25 cellular contexts compared by ENCODE assay signal in genomic region chr5:106639488-106639887, GRCh38.
DNase-seq lines count a peak whose midpoint lies in the region; ATAC-seq, FAIRE-seq and TF ChIP-seq lines count a peak whose summit lies in the region.
"Had no signal": no experiment of that assay in that cellular context is flagged by ENCODE, and none has a peak within 500 bp of the region (broad histone marks: within the 10 kb centered on the region; RNA-seq: fewer than 3 reads in every experiment).

No MANE protein-coding gene starts in this region.

- H3K4me3 ChIP-seq in A549 (no peak overlapping the region), GM23248 (no peak overlapping the region), OCI-LY7 (ENCODE audit: low read depth, low read length, poor library complexity, severe bottlenecking) (no peak overlapping the region)
- H3K4me3 ChIP-seq: HAP-1, SJCRH30 had no signal

- H3K9me2 ChIP-seq in GM23248 (ENCODE audit: insufficient read depth) (no peaks in the 10 kb centered on the region), OCI-LY7 (ENCODE audit: insufficient read depth, low read length) (no peaks in the 10 kb centered on the region)

- ATAC-seq in A549 (no peak), GM21723 (IDR thresholded peaks at IDR 0.05; ENCODE audit: unreplicated experiment) (no peak), GM21447 (IDR thresholded peaks at IDR 0.05; ENCODE audit: unreplicated experiment) (no peak)
- ATAC-seq: CD8-positive, alpha-beta T cell; Right ventricle myocardium inferior; T-cell had no signal

- BruUV-seq in OCI-LY7 (replicated peaks; lab: Mats Ljungman, UMichigan), result no TSS peak

- no peak for FAIRE-seq in A549 (lab: Jason Lieb, UNC)
- FAIRE-seq: GM12892, GM19239 had no signal

- in situ Hi-C loops in GM23248 (cut with MboI), result no loop called here

- H3K27me3 ChIP-seq in GM23248 (replicated peaks; ENCODE audit: insufficient read depth), result no peaks in the 10 kb centered on the region
- H3K27me3 ChIP-seq: SJCRH30 had no signal

- H3K79me2 ChIP-seq in GM23248 (ENCODE audit: insufficient read depth), result no peaks in the 10 kb centered on the region
- H3K79me2 ChIP-seq in OCI-LY7 (ENCODE audit: insufficient read depth, low read depth, low read length), result no peaks in the 10 kb centered on the region

- H4K20me1 ChIP-seq in GM23248 (ENCODE audit: insufficient read depth) (no peaks in the 10 kb centered on the region), OCI-LY7 (ENCODE audit: insufficient read depth, low read length) (no peaks in the 10 kb centered on the region)

- H3K9ac ChIP-seq in GM23248, result no peak overlapping the region

- DNase-seq in A549 (ENCODE audit: low read depth in 1 of 2, low spot score in 1 of 2) (peak in 1 of 2 experiments; percentile 3), GM23248 (peak; percentile 0), OCI-LY7 (ENCODE audit: low spot score) (no peak)
- DNase-seq in activated CD4-positive, alpha-beta T cell treated with anti-CD3 and anti-CD28 coated beads for 48 hours, result no peak
- no peak for DNase-seq in activated naive CD4-positive, alpha-beta T cell (lab: John Stamatoyannopoulos, UW)
- DNase-seq: C1 segment of cervical spinal cord; Caco-2; CD8-positive, alpha-beta T cell; DMS79 treated with DMSO at 0.1 percent for 48 hours; GOT3; NCI-H1105; NCI-H146; NCI-H2029; NCI-H446; NCI-H526; OCI-M1; SJCRH30; T-cell had no signal

- H3K36me3 ChIP-seq in GM23248 (ENCODE audit: low read depth) (no peaks in the 10 kb centered on the region), OCI-LY7 (ENCODE audit: insufficient read depth, low read length) (no peaks in the 10 kb centered on the region)
- H3K36me3 ChIP-seq: HAP-1, SJCRH30 had no signal

- no peak for TF ChIP-seq RAD21 in A549 (conservative IDR thresholded peaks at IDR 0.05 in 1 of 2, IDR thresholded peaks at IDR 0.05 in 1 of 2)

- TF ChIP-seq POLR2A in A549 (IDR thresholded peaks at IDR 0.05; ENCODE audit: low read length), result no peak

- H3K27ac ChIP-seq in A549 (no peak overlapping the region), GM23248 (no peak overlapping the region), OCI-LY7 (ENCODE audit: low read depth, low read length, poor library complexity, severe bottlenecking) (no peak overlapping the region), VCaP (peak overlapping the region; percentile 31; the same call in 1 of the 2 replicates)
- H3K27ac ChIP-seq: SJCRH30 had no signal

- TF ChIP-seq CTCF in A549 (IDR thresholded peaks at IDR 0.05) (no peak), OCI-LY7 (conservative IDR thresholded peaks at IDR 0.05; ENCODE audit: low read length) (peak; percentile 41; the same call in 1 of the 2 replicates), VCaP (conservative IDR thresholded peaks at IDR 0.05) (peak; percentile 24; the same call in 1 of the 2 replicates)

- H2AFZ ChIP-seq in GM23248 (no peak overlapping the region), OCI-LY7 (ENCODE audit: low read length) (no peak overlapping the region)

- TF ChIP-seq EP300 in A549 (IDR thresholded peaks at IDR 0.05), result no peak

- no peaks in the 10 kb centered on the region for H3F3A ChIP-seq in GM23248 (ENCODE audit: insufficient read depth)

- H3K9me3 ChIP-seq in A549, result no peaks in the 10 kb centered on the region
- no peaks in the 10 kb centered on the region for H3K9me3 ChIP-seq in GM23248 (ENCODE audit: low read depth)
- no peaks in the 10 kb centered on the region for H3K9me3 ChIP-seq in OCI-LY7 (ENCODE audit: low read length)
- H3K9me3 ChIP-seq: Caco-2, HAP-1, SJCRH30 had no signal

- CTCF ChIA-PET in A549 (lab: Yijun Ruan, JAX), result no interaction called here
- CTCF ChIA-PET in OCI-LY7 (lab: Charles Lee; ENCODE audit: unreplicated experiment), result no interaction called here

- intact Hi-C loops in OCI-LY7 (cut with micrococcal nuclease; ENCODE audit: unreplicated experiment), result no loop called here

- 5% methylated on average over 2 of the region's 2 CpGs for WGBS in A549 (ENCODE audit: missing lambda C conversion rate)
- WGBS in GM23248 (ENCODE audit: low coverage in 1 of 2, low lambda C conversion rate in 2 of 2, missing lambda C conversion rate in 2 of 2), 2 experiments, result 13 to 19% methylated on average over 2 of the region's 2 CpGs

- POLR2A ChIA-PET in A549 (lab: Yijun Ruan, JAX) (interaction anchor here (0.5 to 0.7 kb wide), 2 partner anchors 301 to 1033 kb away, joined by 3 read pairs; no protein-coding TSS in a partner anchor), OCI-LY7 (lab: Charles Lee) (interaction anchor here (0.5 kb wide), 1 partner anchor 1020 kb away, joined by 3 read pairs; no protein-coding TSS in a partner anchor)

- H3K4me1 ChIP-seq in A549 (no peaks in the 10 kb centered on the region), GM23248 (ENCODE audit: insufficient read depth) (no peaks in the 10 kb centered on the region), OCI-LY7 (ENCODE audit: insufficient read depth, low read length, poor library complexity, severe bottlenecking) (no peaks in the 10 kb centered on the region)
- H3K4me1 ChIP-seq: Caco-2, SJCRH30 had no signal

- H3K4me2 ChIP-seq in A549 (no peak overlapping the region), GM23248 (ENCODE audit: unreplicated experiment) (no peak overlapping the region), OCI-LY7 (ENCODE audit: low read length) (no peak overlapping the region)

TF ChIP-seq in A549, 52 proteins besides CTCF, POLR2A, EP300 and RAD21:
- TF ChIP-seq TP53 (CRISPR knock-in tag; IDR thresholded peaks at IDR 0.05) (no peak), HOXB5 (CRISPR knock-in tag; IDR thresholded peaks at IDR 0.05) (no peak), MAFK (IDR thresholded peaks at IDR 0.05; ENCODE audit: partially characterized antibody) (peak; percentile 80), REST (IDR thresholded peaks at IDR 0.05) (no peak)
TF ChIP-seq in A549: peak in this region for 1.
